Comparison of ENCODE assay signal across 9 cellular contexts in genomic region chr4:69689530-69690111, GRCh38. TPM values are rescaled to one million over a fixed set of nuclear protein-coding genes. Genes with fewer than 3 reads are reported as not detected.
DNase-seq lines count a peak whose midpoint lies in the region; ATAC-seq, FAIRE-seq and TF ChIP-seq lines count a peak whose summit lies in the region.
"Had no signal": no experiment of that assay in that cellular context is flagged by ENCODE, and none has a peak within 500 bp of the region (broad histone marks: within the 10 kb centered on the region; RNA-seq: fewer than 3 reads in every experiment).

No MANE protein-coding gene starts in this region.

- intact Hi-C loops in posterior cingulate gyrus (cut with DNase I) = loop anchor here (1.0 to 2.0 kb wide), 3 partner anchors 192 to 870 kb away; no protein-coding TSS in a partner anchor

- FAIRE-seq in GM12891 (lab: Jason Lieb, UNC) = no peak

- H3K4me3 ChIP-seq in AG09309 (ENCODE audit: control insufficient read depth, low read depth, low read length) = no peak overlapping the region

- DNase-seq in AG09309 (ENCODE audit: low read depth) = no peak
- DNase-seq in NCI-H146 (lab: John Stamatoyannopoulos, UW) = peak; percentile 56
- peak; percentile 13 for DNase-seq in brain pericyte (ENCODE audit: low read depth, low spot score)
- DNase-seq in medulla oblongata (ENCODE audit: extremely low spot score) = peak; percentile 59
- DNase-seq in GM12891 (ENCODE audit: insufficient read length, low spot score) = no peak
- DNase-seq in posterior cingulate gyrus = no peak
- DNase-seq in NK-92 (lab: John Stamatoyannopoulos, UW; ENCODE audit: unreplicated experiment) = no peak

- peak; percentile 10 for TF ChIP-seq CTCF in AG09309 (IDR thresholded peaks at IDR 0.05; ENCODE audit: control insufficient read depth, insufficient read depth, low read depth, low read length, missing control alignments)

- peak; percentile 78 for ATAC-seq in GM18861 (IDR thresholded peaks at IDR 0.05; ENCODE audit: unreplicated experiment)

- no peak for TF ChIP-seq POLR2A in GM12891 (IDR thresholded peaks at IDR 0.05; ENCODE audit: low read depth, low read length)

TF ChIP-seq in GM12891, 5 proteins besides CTCF, POLR2A, EP300 and RAD21:
- TF ChIP-seq SPI1 (IDR thresholded peaks at IDR 0.05; ENCODE audit: low read depth, low read length) (no peak), POLR2AphosphoS5 (IDR thresholded peaks at IDR 0.05; ENCODE audit: low read depth, low read length) (no peak), PAX5 (IDR thresholded peaks at IDR 0.05; ENCODE audit: insufficient read depth, low read length, severe bottlenecking) (no peak), TAF1 (IDR thresholded peaks at IDR 0.05; ENCODE audit: low read depth, low read length) (no peak), POU2F2 (IDR thresholded peaks at IDR 0.05; ENCODE audit: low read depth, low read length) (no peak)

RNA-seq across cellular contexts. Expression of gene UGT2A1, which starts 36.6 kb away (rescaled TPM):
- not detected for polyA plus RNA-seq in GM12891 (2012; ENCODE audit: low read depth, missing spikeins)

RNA-seq across cellular contexts. Expression of gene UGT2A2, which starts 50.2 kb away (rescaled TPM):
- not detected for polyA plus RNA-seq in GM12891 (2012; ENCODE audit: low read depth, missing spikeins)
- polyA plus RNA-seq: thymus had no signal

Comparison
In these comparisons a context has a peak if more than half of its experiments do, and no peak if none do; other contexts are left out.
1. DNase-seq: peak in NCI-H146 (single experiment), brain pericyte (single experiment) and medulla oblongata (single experiment); none in AG09309 (single experiment), GM12891 (single experiment), posterior cingulate gyrus (0 of 10) and NK-92 (single experiment).